Comparison of ENCODE assay signal across 15 cellular contexts in genomic region chr10:79284158-79284871, GRCh38.
A peak's percentile ranks its signal among the peaks of the same experiment; 100 is the strongest.
DNase-seq lines count a peak whose midpoint lies in the region; ATAC-seq and TF ChIP-seq lines count a peak whose summit lies in the region.
"Had no signal": no experiment of that assay in that cellular context is flagged by ENCODE, and none has a peak within 500 bp of the region (broad histone marks: within the 10 kb centered on the region; RNA-seq: fewer than 3 reads in every experiment).

No MANE protein-coding gene starts in this region.

- no peaks in the 10 kb centered on the region for H3K9me3 Mint-ChIP-seq in activated T-cell treated with anti-CD3 and anti-CD28 coated beads, Interleukin-2, amount 50 U/mL, for 72 hours
- H3K9me3 Mint-ChIP-seq in activated T-cell treated with anti-CD3 and anti-CD28 coated beads, Interleukin-2, amount 50 U/mL, for 24 hours = no peaks in the 10 kb centered on the region
- no peaks in the 10 kb centered on the region for H3K9me3 Mint-ChIP-seq in immature natural killer cell

- CTCF ChIA-PET in OCI-LY7 (lab: Charles Lee; ENCODE audit: unreplicated experiment) = no interaction called here

- POLR2A ChIA-PET in OCI-LY7 (lab: Charles Lee) = interaction anchor here (0.6 to 1.8 kb wide), 12 partner anchors 21 to 626 kb away, joined by 3 to 6 read pairs (median 4); no protein-coding TSS in a partner anchor

- H3K9me3 ChIP-seq in OCI-LY7 (ENCODE audit: low read length) = no peaks in the 10 kb centered on the region
- H3K9me3 ChIP-seq in tibial nerve = no peaks in the 10 kb centered on the region
- H3K9me3 ChIP-seq: SJCRH30 had no signal

- H4K20me1 ChIP-seq in OCI-LY7 (ENCODE audit: insufficient read depth, low read length) = no peaks in the 10 kb centered on the region

- H3K27me3 Mint-ChIP-seq in activated T-cell treated with anti-CD3 and anti-CD28 coated beads, Interleukin-2, amount 50 U/mL, for 72 hours (ENCODE audit: low read depth) = no peaks in the 10 kb centered on the region
- H3K27me3 Mint-ChIP-seq in activated T-cell treated with anti-CD3 and anti-CD28 coated beads, Interleukin-2, amount 50 U/mL, for 24 hours = no peaks in the 10 kb centered on the region
- peaks cover 0 to 16% (median 0%) of the 10 kb centered on the region in 3 donors for H3K27me3 Mint-ChIP-seq in immature natural killer cell (ENCODE audit: low read depth in 3 of 3)

- H3K4me3 ChIP-seq in OCI-LY7 (ENCODE audit: low read depth, low read length, poor library complexity, severe bottlenecking) (peak overlapping the region; percentile 42), tibial nerve (no peak overlapping the region)
- H3K4me3 ChIP-seq: SJCRH30 had no signal

- H3K36me3 ChIP-seq in OCI-LY7 (ENCODE audit: insufficient read depth, low read length) (peaks cover 56% of the 10 kb centered on the region), tibial nerve (peaks cover 0 to 50% (median 0%) of the 10 kb centered on the region in 3 donors)

- no peak for ATAC-seq in activated T-cell treated with anti-CD3 and anti-CD28 coated beads, Interleukin-2, amount 50 U/mL, for 72 hours (replicated peaks in 1 of 2)
- no peak for ATAC-seq in HG03135 (IDR thresholded peaks at IDR 0.05; ENCODE audit: unreplicated experiment)

- H3K4me2 ChIP-seq in OCI-LY7 (ENCODE audit: low read length) = peak overlapping the region; percentile 63

- no TSS peak for BruUV-seq in OCI-LY7 (replicated peaks; lab: Mats Ljungman, UMichigan)

- no peaks in the 10 kb centered on the region for H3K27me3 ChIP-seq in tibial nerve
- H3K27me3 ChIP-seq: SJCRH30 had no signal

- peaks cover 10% of the 10 kb centered on the region; the same call in 1 of the 2 replicates for H3K79me2 ChIP-seq in OCI-LY7 (ENCODE audit: insufficient read depth, low read depth, low read length)

- WGBS in tibial nerve, 2 donors = 87 to 88% methylated on average over 7 of the region's 7 CpGs

- H3K9me2 ChIP-seq in OCI-LY7 (ENCODE audit: insufficient read depth, low read length) = no peaks in the 10 kb centered on the region

- H3K4me1 ChIP-seq in OCI-LY7 (ENCODE audit: insufficient read depth, low read length, poor library complexity, severe bottlenecking) (peaks cover 53% of the 10 kb centered on the region), tibial nerve (peaks cover 0 to 68% (median 27%) of the 10 kb centered on the region in 4 donors)

- H3K27ac Mint-ChIP-seq in activated T-cell treated with anti-CD3 and anti-CD28 coated beads, Interleukin-2, amount 50 U/mL, for 72 hours = no peak overlapping the region
- no peak overlapping the region for H3K27ac Mint-ChIP-seq in activated T-cell treated with anti-CD3 and anti-CD28 coated beads, Interleukin-2, amount 50 U/mL, for 24 hours
- peak overlapping the region; percentile 98 to 99 (median 98) for H3K27ac Mint-ChIP-seq in immature natural killer cell

- TF ChIP-seq CTCF in OCI-LY7 (conservative IDR thresholded peaks at IDR 0.05; ENCODE audit: low read length) (no peak), tibial nerve (IDR thresholded peaks at IDR 0.05) (no peak)

- peak overlapping the region; percentile 86 for H3K27ac ChIP-seq in OCI-LY7 (ENCODE audit: low read depth, low read length, poor library complexity, severe bottlenecking)
- H3K27ac ChIP-seq in tibial nerve = peak overlapping the region in 3 of 4 donors; percentile 16 to 79 (median 79)
- H3K27ac ChIP-seq: SJCRH30 had no signal

- peaks cover 45% of the 10 kb centered on the region for H3K4me1 Mint-ChIP-seq in activated T-cell treated with anti-CD3 and anti-CD28 coated beads, Interleukin-2, amount 50 U/mL, for 72 hours (ENCODE audit: low read depth)
- peaks cover 45% of the 10 kb centered on the region for H3K4me1 Mint-ChIP-seq in activated T-cell treated with anti-CD3 and anti-CD28 coated beads, Interleukin-2, amount 50 U/mL, for 24 hours (ENCODE audit: low read depth)
- H3K4me1 Mint-ChIP-seq in immature natural killer cell = peaks cover 60 to 65% of the 10 kb centered on the region in 2 donors

- intact Hi-C loops in OCI-LY7 (cut with micrococcal nuclease; ENCODE audit: unreplicated experiment) = no loop called here

- DNase-seq in activated T-cell treated with anti-CD3 and anti-CD28 coated beads, Interleukin-2, amount 50 U/mL, for 72 hours = no peak
- DNase-seq in activated T-cell treated with anti-CD3 and anti-CD28 coated beads, Interleukin-2, amount 50 U/mL, for 24 hours = no peak
- DNase-seq in OCI-LY7 (ENCODE audit: low spot score) = no peak
- no peak for DNase-seq in immature natural killer cell
- no peak for DNase-seq in tibial nerve (ENCODE audit: low spot score in 2 of 2)
- DNase-seq in activated gamma-delta T cell treated with Interleukin-2 at 50 U/mL for 16 hours = no peak
- no peak for DNase-seq in ureter (ENCODE audit: low spot score)
- DNase-seq: ACHN, activated T-cell treated with anti-CD3 and anti-CD28 coated beads for 4 hours, amniotic stem cell, dermis blood vessel endothelial cell, hippocampal formation, nucleus accumbens, SJCRH30 had no signal

- peak overlapping the region; percentile 86 to 88 for H3K4me3 Mint-ChIP-seq in activated T-cell treated with anti-CD3 and anti-CD28 coated beads, Interleukin-2, amount 50 U/mL, for 72 hours
- H3K4me3 Mint-ChIP-seq in activated T-cell treated with anti-CD3 and anti-CD28 coated beads, Interleukin-2, amount 50 U/mL, for 24 hours = no peak overlapping the region
- H3K4me3 Mint-ChIP-seq in immature natural killer cell = peak overlapping the region; percentile 34 to 89 (median 81)

- no peak overlapping the region for H2AFZ ChIP-seq in OCI-LY7 (ENCODE audit: low read length)

- peaks cover 0 to under 1% of the 10 kb centered on the region in 2 donors for H3K36me3 Mint-ChIP-seq in activated T-cell treated with anti-CD3 and anti-CD28 coated beads, Interleukin-2, amount 50 U/mL, for 72 hours (ENCODE audit: insufficient read depth in 2 of 2)
- peaks cover 31% of the 10 kb centered on the region for H3K36me3 Mint-ChIP-seq in activated T-cell treated with anti-CD3 and anti-CD28 coated beads, Interleukin-2, amount 50 U/mL, for 24 hours (ENCODE audit: low read depth)
- peaks cover 5 to 9% (median 6%) of the 10 kb centered on the region in 3 donors for H3K36me3 Mint-ChIP-seq in immature natural killer cell

- TF ChIP-seq EP300 in tibial nerve (IDR thresholded peaks at IDR 0.05) = no peak

- no peak for TF ChIP-seq POLR2A in tibial nerve (IDR thresholded peaks at IDR 0.05)

Comparison
In these comparisons a context has a peak if more than half of its experiments do, and no peak if none do; other contexts are left out.
1. H3K27ac Mint-ChIP-seq: peak in immature natural killer cell (6 of 6); none in activated T-cell treated with anti-CD3 and anti-CD28 coated beads, Interleukin-2, amount 50 U/mL, for 72 hours (single experiment) and activated T-cell treated with anti-CD3 and anti-CD28 coated beads, Interleukin-2, amount 50 U/mL, for 24 hours (single experiment).